12 cellular contexts compared by ENCODE assay signal in genomic region chr6:93176070-93176469, GRCh38.
DNase-seq lines count a peak whose midpoint lies in the region; ATAC-seq lines count a peak whose summit lies in the region.
"Had no signal": no experiment of that assay in that cellular context is flagged by ENCODE, and none has a peak within 500 bp of the region (broad histone marks: within the 10 kb centered on the region; RNA-seq: fewer than 3 reads in every experiment).

No MANE protein-coding gene starts in this region.

- H3K27ac ChIP-seq in BLaER1 treated with 17β-estradiol and CSF1 and Interleukin-3, amounts not matched to agents 10 nM and 100 nM, result peak overlapping the region in 8 of 11 experiments; percentile 28 to 82 (median 67); a peak in 15 of 22 replicates
- no peak overlapping the region for H3K27ac ChIP-seq in aorta (ENCODE audit: low read depth in 1 of 2, low read length in 2 of 2)

- H3K4me1 ChIP-seq in BLaER1 treated with 17β-estradiol and CSF1 and Interleukin-3, amounts not matched to agents 10 nM and 100 nM, result peaks cover 32 to 55% (median 49%) of the 10 kb centered on the region in 10 experiments
- H3K4me1 ChIP-seq in aorta (ENCODE audit: control insufficient read depth in 1 of 2, insufficient read depth in 2 of 2, low read length in 2 of 2), result no peaks in the 10 kb centered on the region

- ATAC-seq in GM19351 (IDR thresholded peaks at IDR 0.05; ENCODE audit: unreplicated experiment), result peak; percentile 83
- ATAC-seq in HG02970 (IDR thresholded peaks at IDR 0.05; ENCODE audit: low FRiP score, unreplicated experiment), result peak; percentile 80
- no peak for ATAC-seq in aorta (ENCODE audit: low FRiP score)
- ATAC-seq: natural killer cell treated with Interleukin-12 subunit alpha and Interleukin-12 subunit beta and Interleukin-15 and Interleukin-18, amount 100 ng/mL, for 72 hours; SK-N-SH treated with all-trans-retinoic acid at 6 μM for 48 hours had no signal

- intact Hi-C loops in activated CD4-positive, alpha-beta T cell treated with anti-CD3 and anti-CD28 coated beads, Interleukin-2, amount 10 ng/mL, durations not matched to agents 24 days and 14 days (cut with micrococcal nuclease), result no loop called here
- intact Hi-C loops in aorta (cut with DNase I), result no loop called here

- peak overlapping the region in 3 of 10 experiments; percentile 9 to 25 (median 16); a peak in 2 of 20 replicates for H3K4me3 ChIP-seq in BLaER1 treated with 17β-estradiol and CSF1 and Interleukin-3, amounts not matched to agents 10 nM and 100 nM
- H3K4me3 ChIP-seq in aorta (ENCODE audit: low read length in 2 of 2), result no peak overlapping the region

- H3K4me3 Mint-ChIP-seq in activated CD4-positive, alpha-beta T cell treated with anti-CD3 and anti-CD28 coated beads, Interleukin-2, amount 10 ng/mL, durations not matched to agents 24 days and 14 days, result no peak overlapping the region
- H3K4me3 Mint-ChIP-seq: natural killer cell treated with Interleukin-12 subunit alpha and Interleukin-12 subunit beta and Interleukin-15 and Interleukin-18, amount 100 ng/mL, for 72 hours had no signal

- peaks cover 0 to 28% (median 8%) of the 10 kb centered on the region in 11 experiments; a peak in 12 of 22 replicates for H3K9me3 ChIP-seq in BLaER1 treated with 17β-estradiol and CSF1 and Interleukin-3, amounts not matched to agents 10 nM and 100 nM (replicated peaks in 1 of 11)
- no peaks in the 10 kb centered on the region for H3K9me3 ChIP-seq in aorta (ENCODE audit: control insufficient read depth, low read length)

- no peaks in the 10 kb centered on the region for H3K9me3 Mint-ChIP-seq in activated CD4-positive, alpha-beta T cell treated with anti-CD3 and anti-CD28 coated beads, Interleukin-2, amount 10 ng/mL, durations not matched to agents 24 days and 14 days

- H3K36me3 Mint-ChIP-seq in activated CD4-positive, alpha-beta T cell treated with anti-CD3 and anti-CD28 coated beads, Interleukin-2, amount 10 ng/mL, durations not matched to agents 24 days and 14 days (ENCODE audit: low read depth), result no peaks in the 10 kb centered on the region
- H3K36me3 Mint-ChIP-seq: natural killer cell treated with Interleukin-12 subunit alpha and Interleukin-12 subunit beta and Interleukin-15 and Interleukin-18, amount 100 ng/mL, for 72 hours had no signal

- DNase-seq in MV-4-11 (lab: John Stamatoyannopoulos, UW) (peak; percentile 70), aorta (no peak), SW 1271 (lab: John Stamatoyannopoulos, UW) (no peak), NOMO-1 treated with DMSO at 0.1 percent for 48 hours (lab: John Stamatoyannopoulos, UW; ENCODE audit: unreplicated experiment) (no peak)
- no peak for DNase-seq in activated CD4-positive, alpha-beta T cell treated with anti-CD3 and anti-CD28 coated beads, Interleukin-2, amount 10 ng/mL, durations not matched to agents 24 days and 14 days
- DNase-seq: GDM1, KBM-7 had no signal

- peak overlapping the region; percentile 68 to 88 (median 80) for H3K4me2 ChIP-seq in BLaER1 treated with 17β-estradiol and CSF1 and Interleukin-3, amounts not matched to agents 10 nM and 100 nM

- 80 to 90% methylated on average over 1 of the region's 1 CpG for WGBS in aorta, 2 donors

- H3K27me3 ChIP-seq in BLaER1 treated with 17β-estradiol and CSF1 and Interleukin-3, amounts not matched to agents 10 nM and 100 nM, result no peaks in the 10 kb centered on the region
- H3K27me3 ChIP-seq in aorta (ENCODE audit: control insufficient read depth in 1 of 2, insufficient read depth in 2 of 2, low read length in 1 of 2), result no peaks in the 10 kb centered on the region

- H3K4me1 Mint-ChIP-seq in activated CD4-positive, alpha-beta T cell treated with anti-CD3 and anti-CD28 coated beads, Interleukin-2, amount 10 ng/mL, durations not matched to agents 24 days and 14 days, result no peaks in the 10 kb centered on the region

- no peaks in the 10 kb centered on the region for H3K36me3 ChIP-seq in BLaER1 treated with 17β-estradiol and CSF1 and Interleukin-3, amounts not matched to agents 10 nM and 100 nM
- H3K36me3 ChIP-seq in aorta (ENCODE audit: control insufficient read depth in 1 of 2, insufficient read depth in 2 of 2, low read length in 1 of 2), result no peaks in the 10 kb centered on the region

- no peaks in the 10 kb centered on the region for H3K27me3 Mint-ChIP-seq in activated CD4-positive, alpha-beta T cell treated with anti-CD3 and anti-CD28 coated beads, Interleukin-2, amount 10 ng/mL, durations not matched to agents 24 days and 14 days
- H3K27me3 Mint-ChIP-seq: natural killer cell treated with Interleukin-12 subunit alpha and Interleukin-12 subunit beta and Interleukin-15 and Interleukin-18, amount 100 ng/mL, for 72 hours had no signal

- H3K27ac Mint-ChIP-seq in activated CD4-positive, alpha-beta T cell treated with anti-CD3 and anti-CD28 coated beads, Interleukin-2, amount 10 ng/mL, durations not matched to agents 24 days and 14 days, result no peak overlapping the region
- H3K27ac Mint-ChIP-seq: natural killer cell treated with Interleukin-12 subunit alpha and Interleukin-12 subunit beta and Interleukin-15 and Interleukin-18, amount 100 ng/mL, for 72 hours had no signal

- peak overlapping the region in 6 of 11 experiments; percentile 16 to 62 (median 34); a peak in 10 of 22 replicates for H3K9ac ChIP-seq in BLaER1 treated with 17β-estradiol and CSF1 and Interleukin-3, amounts not matched to agents 10 nM and 100 nM

- H4K20me1 ChIP-seq in BLaER1 treated with 17β-estradiol and CSF1 and Interleukin-3, amounts not matched to agents 10 nM and 100 nM, result no peaks in the 10 kb centered on the region

Comparison
In these comparisons a context has a peak if more than half of its experiments do, and no peak if none do; other contexts are left out.
1. H3K27ac ChIP-seq: peak in BLaER1 treated with 17β-estradiol and CSF1 and Interleukin-3, amounts not matched to agents 10 nM and 100 nM (8 of 11); none in aorta (0 of 2).